In genomic region chr14:94897583-94897982, GRCh38 we compare ENCODE assay signal across 1 cellular context.
TF ChIP-seq lines count a peak whose summit lies in the region.

No MANE protein-coding gene starts in this region.

TF ChIP-seq in SK-N-SH treated with all-trans-retinoic acid at 6 μM for 48 hours, 23 proteins besides CTCF, POLR2A, EP300 and RAD21 (continued from another document):
- TF ChIP-seq CSRNP3 (CRISPR knock-in tag; IDR thresholded peaks at IDR 0.05) (no peak), GLIS3 (CRISPR knock-in tag; IDR thresholded peaks at IDR 0.05) (no peak), RARB (CRISPR knock-in tag; IDR thresholded peaks at IDR 0.05) (no peak), TSHZ2 (CRISPR knock-in tag; IDR thresholded peaks at IDR 0.05) (no peak), ZC3H10 (CRISPR knock-in tag; IDR thresholded peaks at IDR 0.05) (no peak), ZFP3 (CRISPR knock-in tag; IDR thresholded peaks at IDR 0.05) (no peak), POU6F1 (CRISPR knock-in tag; IDR thresholded peaks at IDR 0.05; ENCODE audit: borderline replicate concordance, low read depth) (no peak), ESRRG (CRISPR knock-in tag; IDR thresholded peaks at IDR 0.05) (no peak)
